In the genomic region with DNA sequence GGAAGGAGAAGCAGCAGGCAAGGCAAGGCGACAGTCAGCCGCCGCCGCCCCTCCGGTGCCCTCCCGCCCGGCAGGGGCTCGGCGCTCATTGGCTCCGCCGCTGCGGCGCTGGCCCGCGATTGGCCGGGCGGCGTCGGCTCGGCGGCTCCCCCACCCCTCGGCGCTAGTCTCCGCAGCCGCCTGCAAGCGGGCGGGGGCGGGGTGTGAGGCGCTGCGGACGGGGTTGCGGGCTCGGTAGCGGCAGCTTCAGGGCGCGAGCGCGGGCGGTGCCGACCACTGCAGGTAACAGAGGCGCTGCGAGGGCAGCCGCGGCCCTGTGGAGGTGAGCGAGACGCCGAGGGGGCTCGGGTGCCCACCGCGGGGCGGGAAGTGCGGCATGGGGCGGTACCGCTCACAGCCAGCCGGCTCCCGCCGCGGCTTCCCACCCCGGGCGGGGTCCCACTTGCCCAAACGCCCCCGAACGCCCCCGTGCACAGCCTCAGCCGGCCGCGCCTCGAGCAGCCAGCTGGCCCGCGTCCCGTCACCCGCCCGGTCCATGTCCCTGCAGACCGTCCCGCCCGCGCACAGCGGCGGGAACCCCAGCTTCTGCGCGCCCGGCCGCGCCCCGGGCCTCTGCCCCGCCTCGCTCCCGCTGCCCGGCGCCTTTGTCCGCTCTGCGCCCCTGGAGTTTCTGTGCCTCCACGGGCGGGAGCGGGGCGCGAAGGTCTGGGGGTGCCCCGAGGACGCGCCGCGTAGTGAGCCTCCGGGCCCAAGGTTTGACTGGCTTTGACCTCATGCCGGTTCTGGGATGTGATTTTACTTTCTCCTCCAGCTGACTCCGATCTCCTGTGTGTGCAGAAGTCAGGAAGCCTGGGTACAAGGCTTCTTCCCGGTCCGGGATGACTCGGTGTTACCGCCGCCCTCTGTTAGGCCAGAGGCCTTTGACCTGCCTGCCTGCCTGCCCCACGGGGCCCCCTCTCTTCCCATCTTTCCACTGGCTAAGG, we compare ENCODE assay signal across 8 cellular contexts. TPM values are rescaled to one million over a fixed set of nuclear protein-coding genes. Genes with fewer than 3 reads are reported as not detected.
DNase-seq lines count a peak whose midpoint lies in the region; ATAC-seq and TF ChIP-seq lines count a peak whose summit lies in the region.

TSS of gene SANBR (plus strand) at position 166 of the 983 bp plus-strand sequence. CDS start 4,480 bp downstream, outside the sequence.

- POLR2A ChIA-PET in HEK293T (lab: Yijun Ruan, JAX): no interaction called here

- no peaks in the 10 kb centered on the region for H3K9me3 Mint-ChIP-seq in activated naive CD4-positive, alpha-beta T cell treated with anti-CD3 and anti-CD28 coated beads, Interleukin-2, amount 50 U/mL, for 72 hours
- no peaks in the 10 kb centered on the region for H3K9me3 Mint-ChIP-seq in osteocyte (ENCODE audit: unreplicated experiment)

- DNase-seq in HEK293T (ENCODE audit: extremely low spot score) (peak; percentile 93), MV-4-11 (lab: John Stamatoyannopoulos, UW) (peak; percentile 81), Right ventricle myocardium inferior (ENCODE audit: missing footprints) (peak; percentile 94), osteocyte (ENCODE audit: extremely low spot score, unreplicated experiment) (peak; percentile 93), testis (peak; percentile 88)
- peak; percentile 86 to 90 for DNase-seq in activated naive CD4-positive, alpha-beta T cell treated with anti-CD3 and anti-CD28 coated beads, Interleukin-2, amount 50 U/mL, for 72 hours (ENCODE audit: low spot score in 2 of 2)

- peak within 1 kb of the TSS; percentile 92 for H3K4me3 Mint-ChIP-seq in osteocyte (ENCODE audit: unreplicated experiment)

- no peaks in the 10 kb centered on the region for H3K9me3 ChIP-seq in testis

- WGBS in testis, 2 donors: 1% methylated on average over 14 to 44 of the region's 111 CpGs

- CTCF ChIA-PET in HEK293T (lab: Yijun Ruan, JAX): no interaction called here

- H3K27ac Mint-ChIP-seq in activated naive CD4-positive, alpha-beta T cell treated with anti-CD3 and anti-CD28 coated beads, Interleukin-2, amount 50 U/mL, for 72 hours: no peak within 1 kb of the TSS
- peak within 1 kb of the TSS; percentile 90 for H3K27ac Mint-ChIP-seq in osteocyte (ENCODE audit: unreplicated experiment)

- no peaks in the 10 kb centered on the region for H3K4me1 ChIP-seq in testis

- ATAC-seq in SK-N-SH treated with all-trans-retinoic acid at 6 μM for 48 hours (peak; percentile 98), Right ventricle myocardium inferior (peak; percentile 99)
- ATAC-seq in activated naive CD4-positive, alpha-beta T cell treated with anti-CD3 and anti-CD28 coated beads, Interleukin-2, amount 50 U/mL, for 72 hours: peak; percentile 96 to 98

- no peaks in the 10 kb centered on the region for H3K36me3 Mint-ChIP-seq in activated naive CD4-positive, alpha-beta T cell treated with anti-CD3 and anti-CD28 coated beads, Interleukin-2, amount 50 U/mL, for 72 hours
- peaks cover 9% of the 10 kb centered on the region for H3K36me3 Mint-ChIP-seq in osteocyte (ENCODE audit: unreplicated experiment)

- H3K27me3 Mint-ChIP-seq in osteocyte (ENCODE audit: unreplicated experiment): no peaks in the 10 kb centered on the region

- H3K36me3 ChIP-seq in testis (ENCODE audit: low read depth, missing control alignments): no peaks in the 10 kb centered on the region

- TF ChIP-seq CTCF in osteocyte (IDR thresholded peaks at IDR 0.05) (no peak), testis (IDR thresholded peaks at IDR 0.05) (no peak)

- H3K27ac ChIP-seq in testis: peak within 1 kb of the TSS; percentile 60 to 79

- intact Hi-C loops in Right ventricle myocardium inferior (cut with DNase I) (loop anchor here (2.0 to 5.0 kb wide), 2 partner anchors 49 to 111 kb away; partner anchors contain the start of genes PEX13 and PUS10), testis (cut with DNase I; ENCODE audit: low total_unique reads) (no loop called here)

- H3K27me3 ChIP-seq in testis: no peaks in the 10 kb centered on the region

- TF ChIP-seq POLR2A in testis (IDR thresholded peaks at IDR 0.05): no peak

- peaks cover 16% of the 10 kb centered on the region for H3K4me1 Mint-ChIP-seq in osteocyte (ENCODE audit: unreplicated experiment)

- H3K4me3 ChIP-seq in GM08714 (ENCODE audit: low read length): peak within 1 kb of the TSS; percentile 73
- peak within 1 kb of the TSS; percentile 81 to 85 for H3K4me3 ChIP-seq in testis

TF ChIP-seq in HEK293T, 16 proteins besides CTCF, POLR2A, EP300 and RAD21:
- no peak for TF ChIP-seq TARDBP (IDR thresholded peaks at IDR 0.05)
- TF ChIP-seq FOXM1 (IDR thresholded peaks at IDR 0.05; ENCODE audit: borderline replicate concordance): peak; percentile 58
- TF ChIP-seq LEF1 (IDR thresholded peaks at IDR 0.05; ENCODE audit: borderline replicate concordance): peak; percentile 8; the same call in 1 of the 2 replicates
- TF ChIP-seq ELF4 (IDR thresholded peaks at IDR 0.05): no peak
- no peak for TF ChIP-seq NFRKB (IDR thresholded peaks at IDR 0.05)

TF ChIP-seq in SK-N-SH treated with all-trans-retinoic acid at 6 μM for 48 hours, 23 proteins besides CTCF, POLR2A, EP300 and RAD21:
- no peak for TF ChIP-seq RARB (CRISPR knock-in tag; IDR thresholded peaks at IDR 0.05)
- TF ChIP-seq ISL1 (CRISPR knock-in tag; IDR thresholded peaks at IDR 0.05): no peak
- no peak for TF ChIP-seq ZNF8 (CRISPR knock-in tag; IDR thresholded peaks at IDR 0.05)
- TF ChIP-seq POU6F1 (CRISPR knock-in tag; IDR thresholded peaks at IDR 0.05; ENCODE audit: borderline replicate concordance, low read depth): no peak
- TF ChIP-seq ZFP3 (CRISPR knock-in tag; IDR thresholded peaks at IDR 0.05): no peak
- no peak for TF ChIP-seq TCF4 (CRISPR knock-in tag; IDR thresholded peaks at IDR 0.05; ENCODE audit: borderline replicate concordance)
- no peak for TF ChIP-seq CSDC2 (CRISPR knock-in tag; IDR thresholded peaks at IDR 0.05)
- TF ChIP-seq SNAI2 (CRISPR knock-in tag; IDR thresholded peaks at IDR 0.05): no peak
- TF ChIP-seq BACH2 (CRISPR knock-in tag; IDR thresholded peaks at IDR 0.05; ENCODE audit: borderline replicate concordance): no peak
- no peak for TF ChIP-seq ESRRG (CRISPR knock-in tag; IDR thresholded peaks at IDR 0.05)
- TF ChIP-seq GLIS3 (CRISPR knock-in tag; IDR thresholded peaks at IDR 0.05): no peak
- TF ChIP-seq OSR1 (CRISPR knock-in tag; IDR thresholded peaks at IDR 0.05): no peak

RNA-seq across cellular contexts. Expression of gene SANBR, which starts in this region (rescaled TPM):
- 1 to 10 TPM; 2.9 to 5.6 TPM for total RNA-seq in activated naive CD4-positive, alpha-beta T cell treated with anti-CD3 and anti-CD28 coated beads, Interleukin-2, amount 50 U/mL, for 72 hours
- total RNA-seq in Right ventricle myocardium inferior: 6.9 TPM
- total RNA-seq in osteocyte: 11.3 and 11.7 TPM in 2 replicates
- total RNA-seq in testis: 10 to 100 TPM; 11.1 to 12.4 TPM
- 9.4 TPM for polyA plus RNA-seq in testis (ENCODE audit: insufficient read depth, low read depth, low replicate concordance)

Comparison
In these comparisons a context has a peak if more than half of its experiments do, and no peak if none do; other contexts are left out.
1. Peak in every context shown above with its lines: DNase-seq, ATAC-seq, H3K4me3 ChIP-seq and H3K27ac ChIP-seq.